Comparison of ENCODE assay signal across 8 cellular contexts in the genomic region with DNA sequence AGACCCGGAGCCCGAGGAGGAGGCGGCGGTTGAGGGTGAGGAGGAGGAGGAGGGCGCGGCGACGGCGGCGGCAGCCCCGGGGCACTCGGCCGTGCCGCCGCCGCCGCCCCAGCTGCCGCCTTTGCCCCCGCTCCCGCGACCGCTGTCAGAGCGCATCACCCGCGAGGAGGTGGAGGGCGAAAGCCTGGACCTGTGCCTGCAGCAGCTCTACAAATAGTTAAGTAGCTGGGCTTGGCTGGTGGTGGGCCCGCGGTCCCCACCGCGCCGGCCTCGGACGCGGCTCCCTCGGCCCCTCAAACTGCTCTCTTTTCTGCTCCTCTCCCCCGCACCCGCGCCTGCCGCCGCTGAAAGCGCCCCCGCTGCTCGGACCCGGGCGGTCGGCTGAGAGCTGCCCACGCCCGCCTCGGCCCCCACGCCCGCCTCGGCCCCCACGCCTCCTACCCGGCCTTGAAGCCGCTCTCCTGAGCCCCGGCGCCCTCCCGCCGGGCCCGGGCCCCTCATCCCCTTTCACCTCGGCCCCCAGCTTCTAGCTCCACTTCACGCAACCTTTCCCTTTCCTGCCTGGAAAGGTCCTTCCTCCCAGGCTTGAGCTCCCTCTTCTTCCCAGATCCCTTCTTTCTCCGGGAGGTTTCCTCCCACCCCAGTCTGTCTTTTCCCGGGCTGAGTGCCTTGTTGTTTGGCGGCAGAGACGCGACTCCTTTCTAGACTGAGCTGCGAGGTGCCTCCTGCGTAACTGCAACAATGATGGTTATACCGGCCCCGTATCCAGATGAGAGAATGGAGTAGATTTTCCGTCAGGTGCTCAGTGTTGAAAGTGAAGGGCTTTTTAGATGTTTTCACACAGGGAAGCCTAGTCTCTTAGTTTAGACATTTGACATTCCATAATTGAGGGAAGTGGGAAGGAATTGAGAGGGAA. TPM values are rescaled to one million over a fixed set of nuclear protein-coding genes. Genes with fewer than 3 reads are reported as not detected.
A peak's percentile ranks its signal among the peaks of the same experiment; 100 is the strongest.
DNase-seq lines count a peak whose midpoint lies in the region; ATAC-seq, FAIRE-seq and TF ChIP-seq lines count a peak whose summit lies in the region.

No MANE protein-coding gene starts in this region.

- intact Hi-C loops in Right ventricle myocardium inferior (cut with DNase I) (no loop called here), cardiac septum (cut with DNase I) (no loop called here), kidney (cut with DNase I) (no loop called here), spleen (cut with DNase I; ENCODE audit: low total_unique reads) (no loop called here)

- DNase-seq in Right ventricle myocardium inferior (ENCODE audit: missing footprints) (no peak), cardiac septum (ENCODE audit: low spot score) (no peak), NCI-H774 (lab: John Stamatoyannopoulos, UW) (peak; percentile 15), brain microvascular endothelial cell (no peak), kidney (no peak), spleen (no peak)

- H3K9ac ChIP-seq in kidney (ENCODE audit: low read length in 2 of 2), result no peak overlapping the region

- H3K27me3 ChIP-seq in brain microvascular endothelial cell (replicated peaks) (no peaks in the 10 kb centered on the region), spleen (replicated peaks in 1 of 7) (peaks cover 0 to 79% (median 53%) of the 10 kb centered on the region in 7 donors)

- TF ChIP-seq POLR2A in spleen (IDR thresholded peaks at IDR 0.05), result no peak

- H3K9me3 ChIP-seq in kidney (ENCODE audit: control insufficient read depth in 1 of 2, low read length in 2 of 2), result no peaks in the 10 kb centered on the region
- no peaks in the 10 kb centered on the region for H3K9me3 ChIP-seq in spleen

- in situ Hi-C loops in brain microvascular endothelial cell (cut with HindIII; ENCODE audit: low pct_ligation_motif_present, low sequenced_read_pairs), result no loop called here

- H3K27ac ChIP-seq in brain microvascular endothelial cell (no peak overlapping the region), kidney (ENCODE audit: low read depth in 2 of 2, low read length in 2 of 2) (no peak overlapping the region), spleen (no peak overlapping the region)

- H3K36me3 ChIP-seq in brain microvascular endothelial cell (replicated peaks), result no peaks in the 10 kb centered on the region
- H3K36me3 ChIP-seq in kidney (ENCODE audit: control insufficient read depth in 1 of 2, insufficient read depth in 2 of 2, low read length in 2 of 2), result no peaks in the 10 kb centered on the region
- H3K36me3 ChIP-seq in spleen, result no peaks in the 10 kb centered on the region

- ATAC-seq in Right ventricle myocardium inferior, result peak; percentile 28
- no peak for ATAC-seq in HG03025 (IDR thresholded peaks at IDR 0.05; ENCODE audit: low FRiP score, unreplicated experiment)
- ATAC-seq in GM21447 (IDR thresholded peaks at IDR 0.05; ENCODE audit: unreplicated experiment), result no peak

- no peak for TF ChIP-seq CTCF in brain microvascular endothelial cell (IDR thresholded peaks at IDR 0.05; ENCODE audit: low read depth, low read length, missing control alignments)
- TF ChIP-seq CTCF in kidney (IDR thresholded peaks at IDR 0.05; ENCODE audit: borderline replicate concordance, extremely low read depth, insufficient read depth), result no peak
- no peak for TF ChIP-seq CTCF in spleen (IDR thresholded peaks at IDR 0.05 in 8 of 11, conservative IDR thresholded peaks at IDR 0.05 in 3 of 11)

- H3K4me1 ChIP-seq in kidney (ENCODE audit: control insufficient read depth in 1 of 2, insufficient read depth in 1 of 2, low read depth in 1 of 2, low read length in 2 of 2), result peaks cover 0 to 4% of the 10 kb centered on the region in 2 donors
- H3K4me1 ChIP-seq in spleen, result peaks cover 3 to 25% (median 21%) of the 10 kb centered on the region in 6 donors

- peak overlapping the region; percentile 71 for H3K4me3 ChIP-seq in brain microvascular endothelial cell (ENCODE audit: low read depth, low read length)
- H3K4me3 ChIP-seq in kidney (ENCODE audit: low read length in 2 of 2), result peak overlapping the region; percentile 18 to 53
- H3K4me3 ChIP-seq in spleen, result peak overlapping the region; percentile 35 to 76 (median 60)

- WGBS in spleen, 5 donors, result 1 to 3% (median 1%) methylated on average over 30 to 72 of the region's 72 CpGs

- FAIRE-seq in kidney (lab: Jason Lieb, UNC), result no peak

RNA-seq across cellular contexts. Expression of a gene that starts 0.8 kb away (rescaled TPM):
- 2.3 TPM for total RNA-seq in Right ventricle myocardium inferior
- 1.1 TPM for total RNA-seq in cardiac septum
- 0.82 TPM for total RNA-seq in kidney
- polyA plus RNA-seq in kidney (ENCODE audit: insufficient read depth, low read depth, low replicate concordance), result 0.47 TPM
- under 1 TPM; 0.23 to 0.79 (median 0.68) TPM for total RNA-seq in spleen
- polyA plus RNA-seq in spleen, result under 1 TPM; 0.04 to 0.16 (median 0.11) TPM
